25 cellular contexts compared by ENCODE assay signal in the genomic region with DNA sequence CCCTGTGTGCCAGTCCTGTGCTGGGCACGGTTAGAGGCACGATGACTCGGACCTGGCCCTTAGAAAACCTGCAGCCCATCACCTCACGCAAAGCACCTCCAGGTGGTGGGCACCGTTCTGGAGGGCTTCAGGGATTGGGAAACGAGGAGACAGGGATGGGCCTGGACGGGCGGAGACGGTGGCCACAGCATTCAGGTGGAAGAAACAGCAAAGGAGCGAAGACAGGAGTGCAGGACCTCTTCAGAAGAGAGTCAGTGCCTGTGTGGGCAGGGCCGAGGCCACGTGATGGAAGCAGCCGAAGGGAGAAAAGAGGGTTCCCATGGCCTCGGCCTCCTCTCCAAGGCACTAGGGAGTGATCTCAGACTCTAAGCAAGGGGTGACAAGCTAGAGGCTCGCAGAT. TPM values are rescaled to one million over a fixed set of nuclear protein-coding genes. Genes with fewer than 3 reads are reported as not detected.
DNase-seq lines count a peak whose midpoint lies in the region; ATAC-seq and TF ChIP-seq lines count a peak whose summit lies in the region.
"Had no signal": no experiment of that assay in that cellular context is flagged by ENCODE, and none has a peak within 500 bp of the region (broad histone marks: within the 10 kb centered on the region; RNA-seq: fewer than 3 reads in every experiment).

No MANE protein-coding gene starts in this region.

- peaks cover 21% of the 10 kb centered on the region for H3K27me3 ChIP-seq in osteoblast (ENCODE audit: insufficient read depth, low read length)
- H3K27me3 ChIP-seq: BE2C, Peyer's patch had no signal

- H3K36me3 Mint-ChIP-seq in natural killer cell treated with Interleukin-12 subunit alpha and Interleukin-12 subunit beta and Interleukin-15 and Interleukin-18, amount 100 ng/mL, for 72 hours = peaks cover 2% of the 10 kb centered on the region
- H3K36me3 Mint-ChIP-seq in natural killer cell = no peaks in the 10 kb centered on the region
- peaks cover 3% of the 10 kb centered on the region for H3K36me3 Mint-ChIP-seq in chondrocyte (ENCODE audit: low read depth)

- intact Hi-C loops in natural killer cell (cut with micrococcal nuclease) = no loop called here

- H3K9me3 Mint-ChIP-seq in natural killer cell treated with Interleukin-12 subunit alpha and Interleukin-12 subunit beta and Interleukin-15 and Interleukin-18, amount 100 ng/mL, for 72 hours = peaks cover 2% of the 10 kb centered on the region
- H3K9me3 Mint-ChIP-seq in natural killer cell (peaks cover 0 to under 1% of the 10 kb centered on the region in 2 donors), chondrocyte (ENCODE audit: low read depth) (peaks cover 2% of the 10 kb centered on the region)

- H3K27me3 Mint-ChIP-seq in natural killer cell treated with Interleukin-12 subunit alpha and Interleukin-12 subunit beta and Interleukin-15 and Interleukin-18, amount 100 ng/mL, for 72 hours = peaks cover 8 to 12% of the 10 kb centered on the region in 2 donors
- peaks cover 0 to 12% of the 10 kb centered on the region in 2 donors for H3K27me3 Mint-ChIP-seq in natural killer cell (ENCODE audit: low read depth in 2 of 2)
- H3K27me3 Mint-ChIP-seq in chondrocyte (ENCODE audit: low read depth) = peaks cover 30% of the 10 kb centered on the region

- H3K79me2 ChIP-seq in osteoblast (ENCODE audit: insufficient read depth, low read length) = no peaks in the 10 kb centered on the region

- H3K27ac ChIP-seq in osteoblast (ENCODE audit: low read depth, low read length) = no peak overlapping the region
- H3K27ac ChIP-seq: HL-60, Peyer's patch had no signal

- H2AFZ ChIP-seq in osteoblast (ENCODE audit: low read length) = no peak overlapping the region

- H3K4me3 Mint-ChIP-seq in natural killer cell treated with Interleukin-12 subunit alpha and Interleukin-12 subunit beta and Interleukin-15 and Interleukin-18, amount 100 ng/mL, for 72 hours = no peak overlapping the region
- H3K4me3 Mint-ChIP-seq in natural killer cell = no peak overlapping the region
- H3K4me3 Mint-ChIP-seq in chondrocyte (ENCODE audit: unreplicated experiment) = no peak overlapping the region

- H3K9me3 ChIP-seq in osteoblast (ENCODE audit: low read depth, low read length) = no peaks in the 10 kb centered on the region
- H3K9me3 ChIP-seq: BE2C, Peyer's patch had no signal

- TF ChIP-seq CTCF in natural killer cell (IDR thresholded peaks at IDR 0.05) (no peak), chondrocyte (IDR thresholded peaks at IDR 0.05) (no peak), osteoblast (IDR thresholded peaks at IDR 0.05; ENCODE audit: extremely low read depth, low read depth, low read length) (no peak)

- H3K4me1 Mint-ChIP-seq in natural killer cell treated with Interleukin-12 subunit alpha and Interleukin-12 subunit beta and Interleukin-15 and Interleukin-18, amount 100 ng/mL, for 72 hours (ENCODE audit: low read depth in 2 of 2) = no peaks in the 10 kb centered on the region
- H3K4me1 Mint-ChIP-seq in natural killer cell (no peaks in the 10 kb centered on the region), chondrocyte (ENCODE audit: low read depth) (peaks cover 16% of the 10 kb centered on the region)

- ATAC-seq in natural killer cell treated with Interleukin-12 subunit alpha and Interleukin-12 subunit beta and Interleukin-15 and Interleukin-18, amount 100 ng/mL, for 72 hours = no peak
- ATAC-seq in natural killer cell = no peak
- ATAC-seq in GM18520 (IDR thresholded peaks at IDR 0.05; ENCODE audit: unreplicated experiment) = no peak
- ATAC-seq in GM18861 (IDR thresholded peaks at IDR 0.05; ENCODE audit: unreplicated experiment) = no peak

- no peaks in the 10 kb centered on the region for H3K36me3 ChIP-seq in osteoblast (ENCODE audit: insufficient read depth, low read length)
- H3K36me3 ChIP-seq: BE2C, Peyer's patch had no signal

- no peak overlapping the region for H3K27ac Mint-ChIP-seq in natural killer cell treated with Interleukin-12 subunit alpha and Interleukin-12 subunit beta and Interleukin-15 and Interleukin-18, amount 100 ng/mL, for 72 hours
- H3K27ac Mint-ChIP-seq in natural killer cell = no peak overlapping the region
- no peak overlapping the region for H3K27ac Mint-ChIP-seq in chondrocyte (ENCODE audit: unreplicated experiment)

- no peak overlapping the region for H3K4me2 ChIP-seq in osteoblast (ENCODE audit: insufficient read depth, low read length)

- peak; percentile 44 for DNase-seq in natural killer cell treated with Interleukin-12 subunit alpha and Interleukin-12 subunit beta and Interleukin-15 and Interleukin-18, amount 100 ng/mL, for 72 hours (ENCODE audit: low spot score)
- DNase-seq in natural killer cell (no peak), chondrocyte (ENCODE audit: low spot score) (peak; percentile 77), osteoblast (ENCODE audit: insufficient read length, low spot score, missing footprints) (peak; percentile 34), NK-92 (lab: John Stamatoyannopoulos, UW; ENCODE audit: unreplicated experiment) (no peak)
- DNase-seq: BE2C; GF-D8; GOT3; HCEC 1CT; KG1; NCI-H1092; NCI-H1436 treated with DMSO at 0.1 percent for 48 hours; NCI-H1930; NCI-H2227 treated with DMSO at 0.1 percent for 48 hours; NCI-H510A; NCI-H748 treated with DMSO at 0.1 percent for 48 hours; NK-92 treated with Interleukin-12 subunit alpha and Interleukin-12 subunit beta, amount 100 ng/mL, for 24 hours had no signal

- no peaks in the 10 kb centered on the region for H4K20me1 ChIP-seq in osteoblast (ENCODE audit: insufficient read depth, low read length)

- peaks cover 8% of the 10 kb centered on the region for H3K4me1 ChIP-seq in osteoblast (ENCODE audit: insufficient read depth, low read length)
- H3K4me1 ChIP-seq: BE2C, Peyer's patch had no signal

- no peak overlapping the region for H3K4me3 ChIP-seq in osteoblast (ENCODE audit: insufficient read depth, low read length)
- H3K4me3 ChIP-seq: Peyer's patch had no signal

RNA-seq across cellular contexts. Expression of gene SLC22A12, which starts 8.1 kb away (rescaled TPM):
- total RNA-seq in natural killer cell treated with Interleukin-12 subunit alpha and Interleukin-12 subunit beta and Interleukin-15 and Interleukin-18, amount 100 ng/mL, for 72 hours = not detected
- total RNA-seq in natural killer cell = not detected
- not detected in 3 replicates for total RNA-seq in chondrocyte
- not detected in 2 replicates for total RNA-seq in osteoblast
- total RNA-seq: A673, HepG2, HT-29, Peyer's patch, SK-MEL-5 had no signal

RNA-seq across cellular contexts. Expression of gene SLC22A11, which starts 27.1 kb away (rescaled TPM):
- not detected for total RNA-seq in natural killer cell treated with Interleukin-12 subunit alpha and Interleukin-12 subunit beta and Interleukin-15 and Interleukin-18, amount 100 ng/mL, for 72 hours
- total RNA-seq in natural killer cell = not detected
- 0.15 TPM in 1 of 3 replicates, not detected in the others for total RNA-seq in chondrocyte
- not detected in 2 replicates for total RNA-seq in osteoblast
- total RNA-seq: A673, Peyer's patch, SK-MEL-5 had no signal

Comparison
In these comparisons a context has a peak if more than half of its experiments do, and no peak if none do; other contexts are left out.
1. DNase-seq: peak in natural killer cell treated with Interleukin-12 subunit alpha and Interleukin-12 subunit beta and Interleukin-15 and Interleukin-18, amount 100 ng/mL, for 72 hours (single experiment), chondrocyte (single experiment) and osteoblast (single experiment); none in natural killer cell (single experiment) and NK-92 (single experiment).